ENCODE assay signal across 8 cellular contexts in the genomic region with DNA sequence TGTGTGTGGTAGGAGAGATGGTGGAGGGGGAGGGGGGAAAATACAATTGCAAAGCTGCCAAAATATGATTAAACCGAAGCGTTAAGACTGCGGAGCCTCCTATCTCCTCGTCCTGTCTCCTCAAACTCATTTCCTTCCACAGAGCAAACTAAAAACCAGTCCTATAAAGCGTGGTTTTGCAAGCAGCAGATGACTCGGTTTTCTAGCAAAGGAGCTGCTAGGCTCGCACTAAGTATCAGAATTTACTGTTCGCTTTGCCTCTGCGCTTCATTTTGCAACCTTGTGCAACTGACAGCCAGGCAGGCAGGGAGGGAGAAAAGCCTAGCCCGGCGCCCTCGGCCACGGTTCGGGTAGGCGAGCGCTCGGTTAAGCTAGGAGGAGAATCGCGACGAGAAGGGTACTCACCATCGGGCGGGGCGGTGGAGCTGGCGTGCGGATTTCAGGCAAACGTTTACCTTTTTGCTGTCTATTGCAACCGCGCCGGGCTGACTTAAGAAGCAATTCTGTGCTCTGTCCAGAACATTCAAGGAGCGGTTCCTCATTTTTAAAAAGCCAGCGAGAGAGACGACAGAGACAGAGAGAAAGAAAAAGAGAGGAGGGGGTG. TPM values are rescaled to one million over a fixed set of nuclear protein-coding genes. Genes with fewer than 3 reads are reported as not detected.
DNase-seq lines count a peak whose midpoint lies in the region; ATAC-seq and TF ChIP-seq lines count a peak whose summit lies in the region.

No MANE protein-coding gene starts in this region.

- DNase-seq in G401 (ENCODE audit: low spot score) (peak; percentile 60), NCI-H526 (lab: John Stamatoyannopoulos, UW) (peak; percentile 36 to 82), dermis blood vessel endothelial cell (peak; percentile 73), myocyte (ENCODE audit: low read depth) (peak; percentile 71), natural killer cell (no peak), inferior parietal cortex (ENCODE audit: extremely low spot score) (no peak)
- no peak for DNase-seq in stimulated activated effector memory CD8-positive, alpha-beta T cell treated with anti-CD3 and anti-CD28 coated beads, Interleukin-12 subunit alpha, Interleukin-12 subunit beta, amount 100 ng/mL, for 72 hours (ENCODE audit: low spot score in 2 of 2)

- peaks cover 34% of the 10 kb centered on the region for H3K36me3 Mint-ChIP-seq in natural killer cell
- peaks cover 16% of the 10 kb centered on the region for H3K36me3 Mint-ChIP-seq in stimulated activated effector memory CD8-positive, alpha-beta T cell treated with anti-CD3 and anti-CD28 coated beads, Interleukin-12 subunit alpha, Interleukin-12 subunit beta, amount 100 ng/mL, for 72 hours

- TF ChIP-seq CTCF in natural killer cell (IDR thresholded peaks at IDR 0.05) = no peak

- peaks cover 22 to 26% of the 10 kb centered on the region in 2 donors for H3K4me1 Mint-ChIP-seq in natural killer cell
- peaks cover 22% of the 10 kb centered on the region for H3K4me1 Mint-ChIP-seq in stimulated activated effector memory CD8-positive, alpha-beta T cell treated with anti-CD3 and anti-CD28 coated beads, Interleukin-12 subunit alpha, Interleukin-12 subunit beta, amount 100 ng/mL, for 72 hours

- no peak overlapping the region for H3K4me3 Mint-ChIP-seq in natural killer cell
- H3K4me3 Mint-ChIP-seq in stimulated activated effector memory CD8-positive, alpha-beta T cell treated with anti-CD3 and anti-CD28 coated beads, Interleukin-12 subunit alpha, Interleukin-12 subunit beta, amount 100 ng/mL, for 72 hours = no peak overlapping the region

- peaks cover 80 to 81% of the 10 kb centered on the region in 2 donors for H3K27me3 Mint-ChIP-seq in natural killer cell (ENCODE audit: low read depth in 2 of 2)

- intact Hi-C loops in natural killer cell (cut with micrococcal nuclease) = no loop called here

- no peaks in the 10 kb centered on the region for H3K9me3 Mint-ChIP-seq in natural killer cell
- H3K9me3 Mint-ChIP-seq in stimulated activated effector memory CD8-positive, alpha-beta T cell treated with anti-CD3 and anti-CD28 coated beads, Interleukin-12 subunit alpha, Interleukin-12 subunit beta, amount 100 ng/mL, for 72 hours = no peaks in the 10 kb centered on the region

- no peak for ATAC-seq in HG03135 (IDR thresholded peaks at IDR 0.05; ENCODE audit: unreplicated experiment)
- ATAC-seq in natural killer cell = no peak
- ATAC-seq in stimulated activated effector memory CD8-positive, alpha-beta T cell treated with anti-CD3 and anti-CD28 coated beads, Interleukin-12 subunit alpha, Interleukin-12 subunit beta, amount 100 ng/mL, for 72 hours = no peak

- in situ Hi-C loops in G401 (cut with HindIII; ENCODE audit: low sequenced_read_pairs) = no loop called here

- H3K27ac Mint-ChIP-seq in natural killer cell = no peak overlapping the region
- H3K27ac Mint-ChIP-seq in stimulated activated effector memory CD8-positive, alpha-beta T cell treated with anti-CD3 and anti-CD28 coated beads, Interleukin-12 subunit alpha, Interleukin-12 subunit beta, amount 100 ng/mL, for 72 hours = no peak overlapping the region

RNA-seq across cellular contexts. Expression of a gene that starts 3.8 kb away (rescaled TPM):
- 2.3 and 3.6 TPM in 2 replicates for total RNA-seq in G401 (2014; rRNA removed; shearing (Covaris generic))
- 14.0 and 36.6 TPM in 2 replicates for total RNA-seq in dermis blood vessel endothelial cell
- 6.5 and 8.7 TPM in 2 replicates for total RNA-seq in myocyte
- polyA plus RNA-seq in myocyte (2012) = 45.5 TPM
- total RNA-seq in natural killer cell = not detected

Comparison
In these comparisons a context has a peak if more than half of its experiments do, and no peak if none do; other contexts are left out.
1. DNase-seq: peak in G401 (single experiment), NCI-H526 (2 of 2), dermis blood vessel endothelial cell (single experiment) and myocyte (single experiment); none in natural killer cell (single experiment), inferior parietal cortex (single experiment) and stimulated activated effector memory CD8-positive, alpha-beta T cell treated with anti-CD3 and anti-CD28 coated beads, Interleukin-12 subunit alpha, Interleukin-12 subunit beta, amount 100 ng/mL, for 72 hours (0 of 2).